ENCODE assay signal across 32 cellular contexts in the genomic region with DNA sequence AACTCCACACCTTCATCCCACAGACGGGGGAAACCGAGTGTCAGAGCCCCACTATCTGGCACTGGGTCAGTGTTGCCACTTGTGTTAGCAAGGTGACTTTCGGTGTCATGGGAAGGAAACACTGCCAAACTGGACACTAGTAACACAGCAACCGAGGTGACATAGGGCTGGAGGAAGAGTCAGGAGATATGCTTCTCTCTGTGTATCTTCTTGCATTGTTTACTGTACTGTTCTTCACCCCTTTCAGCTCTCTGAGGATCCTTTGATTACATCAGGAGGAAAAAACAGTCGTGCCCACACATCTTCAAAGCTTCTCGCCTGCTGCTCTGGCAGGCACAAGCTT.
"Had no signal": no experiment of that assay in that cellular context is flagged by ENCODE, and none has a peak within 500 bp of the region (broad histone marks: within the 10 kb centered on the region; RNA-seq: fewer than 3 reads in every experiment).

No MANE protein-coding gene starts in this region.

- DNase-seq: activated CD4-positive, alpha-beta T cell treated with anti-CD3 and anti-CD28 coated beads for 48 hours; activated CD4-positive, alpha-beta T cell treated with anti-CD3 and anti-CD28 coated beads, Interleukin-2, amount 50 U/mL, for 48 hours; activated CD8-positive, alpha-beta memory T cell treated with anti-CD3 and anti-CD28 coated beads for 24 hours; activated effector memory CD4-positive, alpha-beta T cell treated with anti-CD3 and anti-CD28 coated beads, Interleukin-2, amount 50 U/mL, for 16 hours; activated naive CD4-positive, alpha-beta T cell treated with anti-CD3 and anti-CD28 coated beads for 36 hours; activated naive CD8-positive, alpha-beta T cell treated with anti-CD3 and anti-CD28 coated beads for 36 hours; activated T-cell treated with anti-CD3 and anti-CD28 coated beads, Interleukin-2, amount 50 U/mL, for 1 hour; adrenal gland; brain microvascular endothelial cell; dermis blood vessel endothelial cell; effector CD8-positive, alpha-beta T cell; hypothalamus; immature natural killer cell; mucosa of descending colon; posterior cingulate gyrus; stimulated activated CD4-positive, alpha-beta T cell treated with anti-CD3 and anti-CD28 coated beads, Interleukin-1b, Interleukin-23, amount 100 ng/mL, for 48 hours; stimulated activated CD4-positive, alpha-beta T cell treated with anti-CD3 and anti-CD28 coated beads, Interleukin-4, amount 100 ng/mL, for 4 hours; stimulated activated CD8-positive, alpha-beta memory T cell treated with anti-CD3 and anti-CD28 coated beads, Interleukin-4, amount 100 ng/mL, for 48 hours; T-helper 17 cell; T1000; WERI-Rb-1 had no signal

- H3K27me3 ChIP-seq: adrenal gland, ascending aorta, brain microvascular endothelial cell, gastroesophageal sphincter, sigmoid colon, suprapubic skin, tibial nerve had no signal

- H3K27ac ChIP-seq: adrenal gland, brain microvascular endothelial cell, gastroesophageal sphincter, sigmoid colon, suprapubic skin, tibial nerve, WERI-Rb-1 had no signal

- H3K4me1 ChIP-seq: suprapubic skin, tibial nerve had no signal

- H3K36me3 ChIP-seq: adrenal gland, ascending aorta, brain microvascular endothelial cell, gastroesophageal sphincter, sigmoid colon, suprapubic skin, WERI-Rb-1 had no signal

- H3K4me2 ChIP-seq: smooth muscle cell had no signal

- H3K4me3 ChIP-seq: adrenal gland, ascending aorta, gastroesophageal sphincter, lung, mucosa of descending colon, sigmoid colon, smooth muscle cell, suprapubic skin, tibial nerve had no signal

- ATAC-seq: activated CD4-positive, CD25-positive, alpha-beta regulatory T cell treated with anti-CD3 and anti-CD28 coated beads, Interleukin-2, amount 50 U/mL, for 24 hours; gastroesophageal sphincter; left lobe of liver; mucosa of descending colon; stimulated activated memory B cell treated with anti-CD40 and anti-IgM and Interleukin-4, amounts not matched to agents 10 μg/mL and 1 μg/mL and 100 μg/mL, for 72 hours; T-helper 17 cell had no signal

- H3K9me3 ChIP-seq: adrenal gland, ascending aorta, gastroesophageal sphincter, mucosa of descending colon, sigmoid colon, suprapubic skin, tibial nerve had no signal

- FAIRE-seq: colon had no signal
